25 cellular contexts compared by ENCODE assay signal in genomic region chr3:63908776-63909175, GRCh38. TPM values are rescaled to one million over a fixed set of nuclear protein-coding genes. Genes with fewer than 3 reads are reported as not detected.
A peak's percentile ranks its signal among the peaks of the same experiment; 100 is the strongest.
DNase-seq lines count a peak whose midpoint lies in the region; ATAC-seq and TF ChIP-seq lines count a peak whose summit lies in the region.
"Had no signal": no experiment of that assay in that cellular context is flagged by ENCODE, and none has a peak within 500 bp of the region (broad histone marks: within the 10 kb centered on the region; RNA-seq: fewer than 3 reads in every experiment).

No MANE protein-coding gene starts in this region.

- H3K4me1 Mint-ChIP-seq in activated T-cell treated with anti-CD3 and anti-CD28 coated beads, Interleukin-2, amount 50 U/mL, for 72 hours (ENCODE audit: low read depth) = peaks cover 16% of the 10 kb centered on the region
- H3K4me1 Mint-ChIP-seq in CD8-positive, alpha-beta memory T cell = peaks cover 22 to 43% (median 39%) of the 10 kb centered on the region in 3 donors
- H3K4me1 Mint-ChIP-seq in central memory CD8-positive, alpha-beta T cell = peaks cover 26% of the 10 kb centered on the region
- H3K4me1 Mint-ChIP-seq in stimulated activated effector memory CD8-positive, alpha-beta T cell treated with anti-CD3 and anti-CD28 coated beads, Interleukin-12 subunit alpha, Interleukin-12 subunit beta, amount 100 ng/mL, for 72 hours = peaks cover 35% of the 10 kb centered on the region

- POLR2A ChIA-PET in CD8-positive, alpha-beta memory T cell (lab: Charles Lee) = no interaction called here

- H3K27me3 Mint-ChIP-seq in activated T-cell treated with anti-CD3 and anti-CD28 coated beads, Interleukin-2, amount 50 U/mL, for 72 hours (ENCODE audit: low read depth) = no peaks in the 10 kb centered on the region
- H3K27me3 Mint-ChIP-seq in CD8-positive, alpha-beta memory T cell = no peaks in the 10 kb centered on the region
- no peaks in the 10 kb centered on the region for H3K27me3 Mint-ChIP-seq in central memory CD8-positive, alpha-beta T cell
- H3K27me3 Mint-ChIP-seq: IgD-negative memory B cell had no signal

- no peak overlapping the region for H3K4me3 Mint-ChIP-seq in activated T-cell treated with anti-CD3 and anti-CD28 coated beads, Interleukin-2, amount 50 U/mL, for 72 hours
- H3K4me3 Mint-ChIP-seq in CD8-positive, alpha-beta memory T cell = no peak overlapping the region
- H3K4me3 Mint-ChIP-seq in central memory CD8-positive, alpha-beta T cell = no peak overlapping the region
- no peak overlapping the region for H3K4me3 Mint-ChIP-seq in stimulated activated effector memory CD8-positive, alpha-beta T cell treated with anti-CD3 and anti-CD28 coated beads, Interleukin-12 subunit alpha, Interleukin-12 subunit beta, amount 100 ng/mL, for 72 hours
- H3K4me3 Mint-ChIP-seq: CD14-positive monocyte, HFFc6 had no signal

- no peaks in the 10 kb centered on the region for H3K9me3 Mint-ChIP-seq in activated T-cell treated with anti-CD3 and anti-CD28 coated beads, Interleukin-2, amount 50 U/mL, for 72 hours
- H3K9me3 Mint-ChIP-seq in CD8-positive, alpha-beta memory T cell = no peaks in the 10 kb centered on the region
- H3K9me3 Mint-ChIP-seq in central memory CD8-positive, alpha-beta T cell = no peaks in the 10 kb centered on the region
- H3K9me3 Mint-ChIP-seq in stimulated activated effector memory CD8-positive, alpha-beta T cell treated with anti-CD3 and anti-CD28 coated beads, Interleukin-12 subunit alpha, Interleukin-12 subunit beta, amount 100 ng/mL, for 72 hours = no peaks in the 10 kb centered on the region
- H3K9me3 Mint-ChIP-seq: CD14-positive monocyte, HFFc6, IgD-negative memory B cell had no signal

- H3K27me3 ChIP-seq in CD8-positive, alpha-beta memory T cell (ENCODE audit: insufficient read depth, low read length, poor library complexity, severe bottlenecking) = no peaks in the 10 kb centered on the region
- H3K27me3 ChIP-seq: MG63 had no signal

- CTCF ChIA-PET in CD8-positive, alpha-beta memory T cell (lab: Charles Lee) = no interaction called here

- H3K4me3 ChIP-seq in CD8-positive, alpha-beta memory T cell (ENCODE audit: low read length) = no peak overlapping the region
- H3K4me3 ChIP-seq: MG63, PC-9 had no signal

- H3K27ac Mint-ChIP-seq in activated T-cell treated with anti-CD3 and anti-CD28 coated beads, Interleukin-2, amount 50 U/mL, for 72 hours = peak overlapping the region; percentile 61
- peak overlapping the region; percentile 8 to 98 (median 69) for H3K27ac Mint-ChIP-seq in CD8-positive, alpha-beta memory T cell
- peak overlapping the region; percentile 71 for H3K27ac Mint-ChIP-seq in central memory CD8-positive, alpha-beta T cell (ENCODE audit: low read depth)
- peak overlapping the region; percentile 44 for H3K27ac Mint-ChIP-seq in stimulated activated effector memory CD8-positive, alpha-beta T cell treated with anti-CD3 and anti-CD28 coated beads, Interleukin-12 subunit alpha, Interleukin-12 subunit beta, amount 100 ng/mL, for 72 hours
- H3K27ac Mint-ChIP-seq: CD14-positive monocyte had no signal

- H3K27ac ChIP-seq in CD8-positive, alpha-beta memory T cell (ENCODE audit: low read depth, low read length) = no peak overlapping the region
- H3K27ac ChIP-seq in substantia nigra (ENCODE audit: low read depth, low read length, poor library complexity, severe bottlenecking) = no peak overlapping the region
- H3K27ac ChIP-seq: PC-9 had no signal

- no peak for ATAC-seq in activated T-cell treated with anti-CD3 and anti-CD28 coated beads, Interleukin-2, amount 50 U/mL, for 72 hours (replicated peaks in 1 of 2)
- no peak for ATAC-seq in central memory CD8-positive, alpha-beta T cell (replicated peaks; ENCODE audit: extremely low read depth, poor library complexity, severe bottlenecking)
- no peak for ATAC-seq in stimulated activated effector memory CD8-positive, alpha-beta T cell treated with anti-CD3 and anti-CD28 coated beads, Interleukin-12 subunit alpha, Interleukin-12 subunit beta, amount 100 ng/mL, for 72 hours

- no peaks in the 10 kb centered on the region for H3K36me3 ChIP-seq in CD8-positive, alpha-beta memory T cell (ENCODE audit: insufficient read depth, low read length)
- H3K36me3 ChIP-seq: MG63 had no signal

- TF ChIP-seq POLR2A in erythroblast (IDR thresholded peaks at IDR 0.05; ENCODE audit: low read length) = no peak

- peaks cover 24% of the 10 kb centered on the region for H3K4me1 ChIP-seq in CD8-positive, alpha-beta memory T cell (ENCODE audit: insufficient read depth, low read length)

- peaks cover 3 to 4% of the 10 kb centered on the region in 2 donors for H3K36me3 Mint-ChIP-seq in activated T-cell treated with anti-CD3 and anti-CD28 coated beads, Interleukin-2, amount 50 U/mL, for 72 hours (ENCODE audit: insufficient read depth in 2 of 2)
- peaks cover 0 to 17% (median 0%) of the 10 kb centered on the region in 3 donors for H3K36me3 Mint-ChIP-seq in CD8-positive, alpha-beta memory T cell
- peaks cover 19% of the 10 kb centered on the region for H3K36me3 Mint-ChIP-seq in central memory CD8-positive, alpha-beta T cell (ENCODE audit: insufficient read depth)
- H3K36me3 Mint-ChIP-seq in stimulated activated effector memory CD8-positive, alpha-beta T cell treated with anti-CD3 and anti-CD28 coated beads, Interleukin-12 subunit alpha, Interleukin-12 subunit beta, amount 100 ng/mL, for 72 hours = peaks cover 49% of the 10 kb centered on the region

- DNase-seq in activated T-cell treated with anti-CD3 and anti-CD28 coated beads, Interleukin-2, amount 50 U/mL, for 72 hours = no peak
- no peak for DNase-seq in activated T-cell treated with anti-CD3 and anti-CD28 coated beads, Interleukin-2, amount 50 U/mL, for 1 hour
- DNase-seq in CD8-positive, alpha-beta memory T cell = no peak
- no peak for DNase-seq in central memory CD8-positive, alpha-beta T cell (ENCODE audit: low spot score in 2 of 2)
- no peak for DNase-seq in stimulated activated effector memory CD8-positive, alpha-beta T cell treated with anti-CD3 and anti-CD28 coated beads, Interleukin-12 subunit alpha, Interleukin-12 subunit beta, amount 100 ng/mL, for 72 hours (ENCODE audit: low spot score in 2 of 2)
- DNase-seq in erythroblast (lab: John Stamatoyannopoulos, UW) = no peak
- DNase-seq in substantia nigra (lab: John Stamatoyannopoulos, UW) = no peak
- DNase-seq in activated CD4-positive, CD25-positive, alpha-beta regulatory T cell treated with anti-CD3 and anti-CD28 coated beads, Interleukin-2, amount 50 U/mL, for 72 hours = no peak
- DNase-seq: Caco-2, DMS 273 treated with DMSO at 0.1 percent for 48 hours, DMS79 treated with DMSO at 0.1 percent for 48 hours, MG63, NCI-H1417 treated with DMSO at 0.1 percent for 48 hours, NCI-H187 treated with DMSO at 0.1 percent for 48 hours, NCI-H510A, NCI-H748 treated with DMSO at 0.1 percent for 48 hours, PC-9, RPMI8226, SHP77 had no signal

- H3K9me3 ChIP-seq in CD8-positive, alpha-beta memory T cell (ENCODE audit: low read length) = no peaks in the 10 kb centered on the region
- H3K9me3 ChIP-seq: Caco-2, MG63, SK-N-SH had no signal

RNA-seq across cellular contexts. Expression of gene SCAANT1, which starts 3.4 kb away (rescaled TPM):
- not detected for total RNA-seq in activated T-cell treated with anti-CD3 and anti-CD28 coated beads, Interleukin-2, amount 50 U/mL, for 72 hours
- total RNA-seq in CD8-positive, alpha-beta memory T cell = not detected
- polyA plus RNA-seq in CD8-positive, alpha-beta memory T cell = not detected
- total RNA-seq: Caco-2, H7, HFFc6, LHCN-M2, PC-9 had no signal
- polyA plus RNA-seq: CD14-positive monocyte, IgD-negative memory B cell, SK-N-SH had no signal

RNA-seq across cellular contexts. Expression of gene ATXN7, which starts 45.1 kb away (rescaled TPM):
- total RNA-seq in activated T-cell treated with anti-CD3 and anti-CD28 coated beads, Interleukin-2, amount 50 U/mL, for 72 hours = 10 to 100 TPM; 49.9 to 51.3 TPM
- 10 to 100 TPM; 33.9 to 34.6 TPM for total RNA-seq in CD8-positive, alpha-beta memory T cell
- polyA plus RNA-seq in CD8-positive, alpha-beta memory T cell = 14.1 TPM

RNA-seq across cellular contexts. Expression of gene THOC7, which starts 45.2 kb away (rescaled TPM):
- 10 to 100 TPM; 79.0 to 80.9 TPM for total RNA-seq in activated T-cell treated with anti-CD3 and anti-CD28 coated beads, Interleukin-2, amount 50 U/mL, for 72 hours
- 10 to 100 TPM; 85.5 to 93.2 TPM for total RNA-seq in CD8-positive, alpha-beta memory T cell
- polyA plus RNA-seq in CD8-positive, alpha-beta memory T cell = 96.2 TPM
